Comparison of ENCODE assay signal across 8 cellular contexts in genomic region chr10:114821293-114821914, GRCh38. TPM values are rescaled to one million over a fixed set of nuclear protein-coding genes. Genes with fewer than 3 reads are reported as not detected.
A peak's percentile ranks its signal among the peaks of the same experiment; 100 is the strongest.
DNase-seq lines count a peak whose midpoint lies in the region; ATAC-seq lines count a peak whose summit lies in the region.

TSS of gene FHIP2A (plus strand) at chr10:114821780. CDS start at chr10:114822079, 299 bp downstream.

- no peaks in the 10 kb centered on the region for H3K27me3 ChIP-seq in HUES64 (ENCODE audit: insufficient read depth, low read length)

- peaks cover 10% of the 10 kb centered on the region for H3K4me1 ChIP-seq in HUES64 (ENCODE audit: insufficient read depth, low read length)

- peak; percentile 82 for ATAC-seq in GM21515 (IDR thresholded peaks at IDR 0.05; ENCODE audit: unreplicated experiment)

- DNase-seq in EH (ENCODE audit: low read depth) (peak; percentile 79), SK-N-DZ (ENCODE audit: low spot score) (peak; percentile 69), germinal center (ENCODE audit: low spot score) (peak; percentile 88), occipital lobe (lab: John Stamatoyannopoulos, UW) (peak; percentile 49)
- peak; percentile 85 for DNase-seq in activated naive CD4-positive, alpha-beta T cell treated with Interleukin-2 at 50 U/mL for 16 hours

- H3K9me3 ChIP-seq in HUES64 (ENCODE audit: insufficient read depth, low read depth, low read length): no peaks in the 10 kb centered on the region

- peak within 1 kb of the TSS; percentile 92 for H3K9ac ChIP-seq in HUES64 (ENCODE audit: low read depth, low read length)

- 5% methylated on average over 59 of the region's 59 CpGs for WGBS in HUES64

- H3K4me3 ChIP-seq in HUES64 (ENCODE audit: low read length): peak within 1 kb of the TSS; percentile 57

- H3K27ac ChIP-seq in HUES64 (ENCODE audit: low read depth, low read length): peak within 1 kb of the TSS; percentile 76
- H3K27ac ChIP-seq in temporal lobe (ENCODE audit: low read depth, low read length): peak within 1 kb of the TSS; percentile 46

- H3K36me3 ChIP-seq in HUES64 (ENCODE audit: insufficient read depth, low read length): no peaks in the 10 kb centered on the region

RNA-seq across cellular contexts. Expression of gene FHIP2A, which starts in this region (rescaled TPM):
- polyA plus RNA-seq in HUES64 (2013, experiment 1 of 2): 8.2 TPM
- polyA plus RNA-seq in HUES64 (2013, experiment 2 of 2): 9.4 TPM
- 6.1 and 7.3 TPM in 2 replicates for polyA plus RNA-seq in SK-N-DZ (2014; cell fraction: cytosol; rRNA removed)
- polyA plus RNA-seq in SK-N-DZ (2014; cell fraction: nucleus; rRNA removed): 19.5 and 20.6 TPM in 2 replicates
- total RNA-seq in occipital lobe (47.7 TPM), temporal lobe (42.3 TPM)

Comparison
In these comparisons a context has a peak if more than half of its experiments do, and no peak if none do; other contexts are left out.
1. Peak in every context shown above with its lines: DNase-seq, ATAC-seq, H3K4me3 ChIP-seq and H3K27ac ChIP-seq.